Comparison of ENCODE assay signal across 17 cellular contexts in genomic region chr6:136544326-136544725, GRCh38. TPM values are rescaled to one million over a fixed set of nuclear protein-coding genes. Genes with fewer than 3 reads are reported as not detected.
DNase-seq lines count a peak whose midpoint lies in the region; ATAC-seq and TF ChIP-seq lines count a peak whose summit lies in the region.
"Had no signal": no experiment of that assay in that cellular context is flagged by ENCODE, and none has a peak within 500 bp of the region (broad histone marks: within the 10 kb centered on the region; RNA-seq: fewer than 3 reads in every experiment).

No MANE protein-coding gene starts in this region.

- DNase-seq in G401 (ENCODE audit: low spot score), result peak; percentile 96
- DNase-seq in H9, result no peak
- peak; percentile 81 for DNase-seq in NCI-H69 (lab: John Stamatoyannopoulos, UW)
- DNase-seq in cerebellum (ENCODE audit: low spot score), result peak; percentile 86
- no peak for DNase-seq in T-helper 9 cell
- no peak for DNase-seq in NCI-H1092 (lab: John Stamatoyannopoulos, UW)
- DNase-seq in EL, result no peak
- DNase-seq: Calu3; CD8-positive, alpha-beta T cell; DMS79 treated with DMSO at 0.1 percent for 48 hours; GOT3; IMR-90 had no signal

- peaks cover 12% of the 10 kb centered on the region; the same call in 1 of the 2 replicates for H3K4me1 ChIP-seq in H9 (ENCODE audit: insufficient read depth, low read length)

- no CpG with 5 or more reads among the region's 1 CpG for WGBS in H9 (ENCODE audit: extremely low coverage, insufficient read length, low lambda C conversion rate)

- no peak overlapping the region for H2BK12ac ChIP-seq in H9 (ENCODE audit: insufficient read length, low read depth, low read length)

- H2AK5ac ChIP-seq in H9 (ENCODE audit: insufficient read length, low read length), result no peak overlapping the region

- no peak for TF ChIP-seq CTCF in H9 (conservative IDR thresholded peaks at IDR 0.05)

- no peak overlapping the region for H4K91ac ChIP-seq in H9 (ENCODE audit: insufficient read length, low read depth, low read length)

- H2BK15ac ChIP-seq in H9 (ENCODE audit: low read depth, low read length), result no peak overlapping the region

- no peak overlapping the region for H3K18ac ChIP-seq in H9 (ENCODE audit: insufficient read length, low read depth, low read length)

- no peak overlapping the region for H3K4me2 ChIP-seq in H9 (ENCODE audit: insufficient read depth, insufficient read length, low read length)
- H3K4me2 ChIP-seq: BLaER1 treated with 17β-estradiol and CSF1 and Interleukin-3, amounts not matched to agents 10 nM and 100 nM had no signal

- H3K4me1 Mint-ChIP-seq in H9, result peaks cover 64 to 65% of the 10 kb centered on the region in 2 experiments

- H3K27ac ChIP-seq in H9 (ENCODE audit: insufficient read length, low read depth, low read length), result no peak overlapping the region
- H3K27ac ChIP-seq: BLaER1 treated with 17β-estradiol and CSF1 and Interleukin-3, amounts not matched to agents 10 nM and 100 nM had no signal

- H3K23ac ChIP-seq in H9 (ENCODE audit: insufficient read length, low read depth, low read length), result no peak overlapping the region

- no peak overlapping the region for H3K9ac ChIP-seq in H9 (ENCODE audit: extremely low read depth, insufficient read length, low read length)
- H3K9ac ChIP-seq: BLaER1 treated with 17β-estradiol and CSF1 and Interleukin-3, amounts not matched to agents 10 nM and 100 nM had no signal

- H3K27me3 ChIP-seq in H9 (ENCODE audit: insufficient read depth, low read length), result no peaks in the 10 kb centered on the region

- H4K20me1 ChIP-seq in H9 (ENCODE audit: control insufficient read depth, insufficient read depth, insufficient read length), result peaks cover 2% of the 10 kb centered on the region

- H3K14ac ChIP-seq in H9 (ENCODE audit: insufficient read depth, low read length), result no peak overlapping the region

- no peak overlapping the region for H2BK120ac ChIP-seq in H9 (ENCODE audit: low read depth, low read length, poor library complexity, severe bottlenecking)

- H3K9me3 ChIP-seq in H9 (ENCODE audit: control insufficient read depth, low read depth, low read length), result no peaks in the 10 kb centered on the region
- H3K9me3 ChIP-seq: BLaER1 treated with 17β-estradiol and CSF1 and Interleukin-3, amounts not matched to agents 10 nM and 100 nM; HAP-1 had no signal

- H3K4me3 Mint-ChIP-seq in H9, result no peak overlapping the region
- H3K4me3 Mint-ChIP-seq: B cell; CD8-positive, alpha-beta T cell had no signal

- no peak overlapping the region for H2BK20ac ChIP-seq in H9 (ENCODE audit: low read depth, low read length, poor library complexity, severe bottlenecking)

- H4K8ac ChIP-seq in H9 (replicated peaks; ENCODE audit: insufficient read length, low read depth, low read length), result no peak overlapping the region

- no peaks in the 10 kb centered on the region for H3K9me3 Mint-ChIP-seq in H9
- H3K9me3 Mint-ChIP-seq: CD8-positive, alpha-beta T cell had no signal

- in situ Hi-C loops in G401 (cut with HindIII; ENCODE audit: low sequenced_read_pairs), result no loop called here

- no peak overlapping the region for H3K56ac ChIP-seq in H9 (ENCODE audit: insufficient read length, low read depth, low read length)

- no peaks in the 10 kb centered on the region for H3K27me3 Mint-ChIP-seq in H9 (ENCODE audit: low read depth)

- H2AFZ ChIP-seq in H9 (ENCODE audit: low read length), result no peak overlapping the region

- H3K79me2 ChIP-seq in H9 (ENCODE audit: insufficient read depth, low read length), result peaks cover 23% of the 10 kb centered on the region; the same call in 1 of the 2 replicates

- H3T11ph ChIP-seq in H9 (ENCODE audit: low read length), result no peak overlapping the region

- peaks cover 0 to 2% (median 0%) of the 10 kb centered on the region in 3 experiments; a peak in 2 of 7 replicates for H3K36me3 Mint-ChIP-seq in H9 (ENCODE audit: insufficient read depth in 1 of 3, low read depth in 3 of 3)
- H3K36me3 Mint-ChIP-seq: CD8-positive, alpha-beta T cell had no signal

- peaks cover 6% of the 10 kb centered on the region for H3K23me2 ChIP-seq in H9 (ENCODE audit: insufficient read length, low read depth, low read length, poor library complexity, severe bottlenecking)

- H2BK5ac ChIP-seq in H9 (ENCODE audit: insufficient read length, low read length), result no peak overlapping the region

- H3K4ac ChIP-seq in H9 (ENCODE audit: low read depth, low read length), result no peak overlapping the region

- ATAC-seq in HG02571 (IDR thresholded peaks at IDR 0.05; ENCODE audit: unreplicated experiment), result no peak
- ATAC-seq: CD8-positive, alpha-beta T cell; K562 had no signal

- peaks cover 17% of the 10 kb centered on the region for H3K79me1 ChIP-seq in H9 (ENCODE audit: insufficient read depth, low read depth, low read length, poor library complexity, severe bottlenecking)

- H3K27ac Mint-ChIP-seq in H9, result peak overlapping the region in 2 of 3 experiments; percentile 41 to 46; a peak in 3 of 7 replicates
- H3K27ac Mint-ChIP-seq: B cell; CD8-positive, alpha-beta T cell had no signal

- no peak overlapping the region for H4K5ac ChIP-seq in H9 (ENCODE audit: insufficient read length, low read depth, low read length)

RNA-seq across cellular contexts. Expression of gene MAP7, which starts 5.9 kb away (rescaled TPM):
- not detected in 2 replicates for total RNA-seq in G401 (2014; rRNA removed; shearing (Covaris generic))
- total RNA-seq in H9 (2021) (50.2 and 51.1 TPM in 2 replicates), cerebellum (7.9 TPM)

Comparison
In these comparisons a context has a peak if more than half of its experiments do, and no peak if none do; other contexts are left out.
1. DNase-seq: peak in G401 (single experiment), NCI-H69 (single experiment) and cerebellum (single experiment); none in H9 (single experiment), T-helper 9 cell (single experiment), NCI-H1092 (single experiment) and EL (single experiment).